ENCODE assay signal across 7 cellular contexts in the genomic region with DNA sequence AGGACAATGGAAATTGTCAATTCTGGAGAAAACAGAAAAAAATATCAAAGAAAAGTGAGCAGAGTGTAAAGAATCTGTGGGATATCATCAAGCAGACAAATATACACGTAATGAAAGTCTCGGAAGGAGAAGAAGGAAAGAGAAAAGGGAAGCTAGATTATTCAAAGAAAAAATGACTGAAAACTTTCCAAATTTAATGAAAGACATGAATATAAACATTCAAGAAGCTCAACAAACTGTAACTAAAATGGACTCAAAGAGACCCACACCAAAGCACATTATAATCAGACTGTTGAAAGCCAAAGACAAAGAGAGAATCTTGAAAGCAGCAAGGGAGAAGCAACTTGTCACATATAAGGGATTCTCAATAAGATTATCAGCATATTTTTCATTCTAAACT. TPM values are rescaled to one million over a fixed set of nuclear protein-coding genes. Genes with fewer than 3 reads are reported as not detected.
"Had no signal": no experiment of that assay in that cellular context is flagged by ENCODE, and none has a peak within 500 bp of the region (broad histone marks: within the 10 kb centered on the region; RNA-seq: fewer than 3 reads in every experiment).

No MANE protein-coding gene starts in this region.

- H3K4me3 ChIP-seq: GM12878 had no signal

- FAIRE-seq: GM12878, GM12891, GM12892, GM19239 had no signal

- DNase-seq: GDM1, GF-D8 had no signal

RNA-seq across cellular contexts. Expression of a gene that starts 28.3 kb away (rescaled TPM):
- total RNA-seq: G401 had no signal
